ENCODE assay signal across 9 cellular contexts in the genomic region with DNA sequence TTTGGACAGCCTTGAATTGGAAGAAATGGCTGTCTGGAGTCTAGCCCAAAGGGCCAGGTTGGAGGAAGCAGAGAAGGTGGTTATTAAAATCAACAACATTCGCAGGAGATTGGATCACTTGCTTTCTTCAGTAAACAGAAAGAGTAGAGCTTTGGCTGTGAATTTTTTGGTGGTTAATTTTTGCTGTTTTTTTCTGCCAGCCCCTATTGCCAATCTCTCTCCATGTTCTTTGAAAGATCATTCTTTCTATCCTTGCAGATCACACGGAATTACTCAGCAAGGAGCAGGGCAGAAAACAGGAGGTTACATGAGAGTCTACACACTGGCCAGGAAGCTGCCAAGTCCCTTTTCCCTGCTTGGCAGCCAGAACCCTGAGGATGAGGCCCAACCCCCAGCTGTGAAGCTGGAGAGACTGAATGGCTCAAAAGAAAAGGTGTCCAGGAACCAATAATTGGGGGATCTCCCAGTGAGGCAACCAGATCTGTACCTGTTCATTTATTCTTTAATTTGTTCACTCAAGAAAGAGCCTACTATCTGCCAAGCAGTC. TPM values are rescaled to one million over a fixed set of nuclear protein-coding genes. Genes with fewer than 3 reads are reported as not detected.
DNase-seq lines count a peak whose midpoint lies in the region; ATAC-seq and TF ChIP-seq lines count a peak whose summit lies in the region.
"Had no signal": no experiment of that assay in that cellular context is flagged by ENCODE, and none has a peak within 500 bp of the region (broad histone marks: within the 10 kb centered on the region; RNA-seq: fewer than 3 reads in every experiment).

No MANE protein-coding gene starts in this region.

- 0 out of 2 replicates have a peak overlapping the region, but pooled peaks have one; percentile 7 for H3K9ac ChIP-seq in SU-DHL-6 (ENCODE audit: low read length)

- H3K27ac ChIP-seq in SU-DHL-6 (ENCODE audit: low read depth, low read length) = no peak overlapping the region

- H3F3A ChIP-seq in SU-DHL-6 (ENCODE audit: insufficient read depth) = no peaks in the 10 kb centered on the region

- H3K9me2 ChIP-seq in SU-DHL-6 (replicated peaks; ENCODE audit: insufficient read depth, low read length) = no peaks in the 10 kb centered on the region

- no peaks in the 10 kb centered on the region for H3K27me3 ChIP-seq in SU-DHL-6 (ENCODE audit: low read length)

- ATAC-seq in HG03460 (IDR thresholded peaks at IDR 0.05; ENCODE audit: unreplicated experiment) = no peak

- DNase-seq in Daoy (ENCODE audit: low read depth) = peak; percentile 49
- peak; percentile 70 to 81 for DNase-seq in foreskin fibroblast
- DNase-seq in renal cortical epithelial cell (ENCODE audit: low read depth) = peak; percentile 66
- no peak for DNase-seq in activated CD4-positive, CD25-positive, alpha-beta regulatory T cell treated with anti-CD3 and anti-CD28 coated beads, Interleukin-2, amount 50 U/mL, for 72 hours
- DNase-seq in SIG-M5 treated with dmso at 0.1 percent for 504 hours (lab: John Stamatoyannopoulos, UW; ENCODE audit: unreplicated experiment) = no peak
- DNase-seq in ecto neural progenitor cell (ENCODE audit: low spot score) = no peak

- peak overlapping the region; percentile 62 for H3K4me2 ChIP-seq in SU-DHL-6 (ENCODE audit: low read depth, low read length, poor library complexity, severe bottlenecking)

- H3K79me2 ChIP-seq in SU-DHL-6 (ENCODE audit: insufficient read depth, low read length) = no peaks in the 10 kb centered on the region

- no peak for TF ChIP-seq CTCF in SU-DHL-6 (IDR thresholded peaks at IDR 0.05; ENCODE audit: insufficient read depth, low read length, poor library complexity, severe bottlenecking)
- TF ChIP-seq CTCF in foreskin fibroblast (IDR thresholded peaks at IDR 0.05; ENCODE audit: low read depth, low read length) = no peak

- H4K20me1 ChIP-seq in SU-DHL-6 (ENCODE audit: low read depth, low read length) = no peaks in the 10 kb centered on the region

- no peaks in the 10 kb centered on the region for H3K9me3 ChIP-seq in SU-DHL-6 (ENCODE audit: insufficient read depth, low read length)

- H3K36me3 ChIP-seq in SU-DHL-6 (ENCODE audit: low read length) = no peaks in the 10 kb centered on the region

- H3K4me3 ChIP-seq in SU-DHL-6 (ENCODE audit: insufficient read depth, low read length, poor library complexity, severe bottlenecking) (peak overlapping the region; percentile 15), foreskin fibroblast (ENCODE audit: low read depth in 1 of 2, low read length in 2 of 2) (no peak overlapping the region)
- H3K4me3 ChIP-seq: K562 had no signal

- peak overlapping the region; percentile 73 for H2AFZ ChIP-seq in SU-DHL-6 (ENCODE audit: low read depth, low read length, severe bottlenecking)

RNA-seq across cellular contexts. Expression of a gene that starts 13.0 kb away (rescaled TPM):
- 7.1 and 8.3 TPM in 2 replicates for total RNA-seq in Daoy (2014; rRNA removed; shearing (Covaris generic))
- total RNA-seq in renal cortical epithelial cell = 43.6 and 74.3 TPM in 2 replicates

Comparison
In these comparisons a context has a peak if more than half of its experiments do, and no peak if none do; other contexts are left out.
1. DNase-seq: peak in Daoy (single experiment), foreskin fibroblast (2 of 2) and renal cortical epithelial cell (single experiment); none in activated CD4-positive, CD25-positive, alpha-beta regulatory T cell treated with anti-CD3 and anti-CD28 coated beads, Interleukin-2, amount 50 U/mL, for 72 hours (single experiment), SIG-M5 treated with dmso at 0.1 percent for 504 hours (single experiment) and ecto neural progenitor cell (single experiment).